Comparison of ENCODE assay signal across 1 cellular context in the genomic region with DNA sequence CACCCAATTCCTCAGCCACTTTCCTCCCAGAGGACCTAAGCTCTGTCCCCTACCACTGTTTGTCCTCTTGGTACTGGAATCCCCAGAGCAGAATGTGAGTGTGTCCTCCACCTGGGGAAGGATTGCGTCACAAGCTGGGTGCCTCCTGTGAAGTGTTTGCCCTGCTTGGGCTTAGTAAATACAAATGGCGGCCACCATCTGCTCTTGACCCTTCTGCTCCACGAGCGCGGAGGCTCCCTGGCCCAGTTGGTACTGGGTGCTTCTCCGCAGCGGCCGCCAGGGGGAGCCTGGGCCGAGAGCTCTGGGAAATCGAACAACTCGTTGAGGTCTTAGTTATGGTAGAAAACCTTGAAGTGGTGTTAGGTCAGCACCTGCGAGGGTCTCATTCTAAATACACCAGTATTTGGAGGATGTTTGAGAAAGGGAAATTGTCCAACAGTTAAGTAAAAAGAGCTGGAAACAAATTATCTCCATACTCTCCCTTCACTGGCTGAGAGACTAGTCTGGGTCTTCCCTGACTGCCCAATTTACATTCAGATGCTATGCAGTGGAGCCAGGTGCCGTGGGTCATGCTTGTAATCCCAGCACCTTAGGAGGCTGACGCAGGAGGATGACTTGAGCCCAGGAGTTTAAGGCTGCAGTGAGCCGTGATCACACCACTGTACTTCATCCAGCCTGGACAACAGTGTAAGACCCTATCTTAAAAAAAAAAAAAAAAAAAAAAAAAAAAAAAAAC.
TF ChIP-seq lines count a peak whose summit lies in the region.

No MANE protein-coding gene starts in this region.

TF ChIP-seq in GM23338, 12 proteins besides CTCF, POLR2A, EP300 and RAD21 (continued from another document):
- TF ChIP-seq, protein P1, sequence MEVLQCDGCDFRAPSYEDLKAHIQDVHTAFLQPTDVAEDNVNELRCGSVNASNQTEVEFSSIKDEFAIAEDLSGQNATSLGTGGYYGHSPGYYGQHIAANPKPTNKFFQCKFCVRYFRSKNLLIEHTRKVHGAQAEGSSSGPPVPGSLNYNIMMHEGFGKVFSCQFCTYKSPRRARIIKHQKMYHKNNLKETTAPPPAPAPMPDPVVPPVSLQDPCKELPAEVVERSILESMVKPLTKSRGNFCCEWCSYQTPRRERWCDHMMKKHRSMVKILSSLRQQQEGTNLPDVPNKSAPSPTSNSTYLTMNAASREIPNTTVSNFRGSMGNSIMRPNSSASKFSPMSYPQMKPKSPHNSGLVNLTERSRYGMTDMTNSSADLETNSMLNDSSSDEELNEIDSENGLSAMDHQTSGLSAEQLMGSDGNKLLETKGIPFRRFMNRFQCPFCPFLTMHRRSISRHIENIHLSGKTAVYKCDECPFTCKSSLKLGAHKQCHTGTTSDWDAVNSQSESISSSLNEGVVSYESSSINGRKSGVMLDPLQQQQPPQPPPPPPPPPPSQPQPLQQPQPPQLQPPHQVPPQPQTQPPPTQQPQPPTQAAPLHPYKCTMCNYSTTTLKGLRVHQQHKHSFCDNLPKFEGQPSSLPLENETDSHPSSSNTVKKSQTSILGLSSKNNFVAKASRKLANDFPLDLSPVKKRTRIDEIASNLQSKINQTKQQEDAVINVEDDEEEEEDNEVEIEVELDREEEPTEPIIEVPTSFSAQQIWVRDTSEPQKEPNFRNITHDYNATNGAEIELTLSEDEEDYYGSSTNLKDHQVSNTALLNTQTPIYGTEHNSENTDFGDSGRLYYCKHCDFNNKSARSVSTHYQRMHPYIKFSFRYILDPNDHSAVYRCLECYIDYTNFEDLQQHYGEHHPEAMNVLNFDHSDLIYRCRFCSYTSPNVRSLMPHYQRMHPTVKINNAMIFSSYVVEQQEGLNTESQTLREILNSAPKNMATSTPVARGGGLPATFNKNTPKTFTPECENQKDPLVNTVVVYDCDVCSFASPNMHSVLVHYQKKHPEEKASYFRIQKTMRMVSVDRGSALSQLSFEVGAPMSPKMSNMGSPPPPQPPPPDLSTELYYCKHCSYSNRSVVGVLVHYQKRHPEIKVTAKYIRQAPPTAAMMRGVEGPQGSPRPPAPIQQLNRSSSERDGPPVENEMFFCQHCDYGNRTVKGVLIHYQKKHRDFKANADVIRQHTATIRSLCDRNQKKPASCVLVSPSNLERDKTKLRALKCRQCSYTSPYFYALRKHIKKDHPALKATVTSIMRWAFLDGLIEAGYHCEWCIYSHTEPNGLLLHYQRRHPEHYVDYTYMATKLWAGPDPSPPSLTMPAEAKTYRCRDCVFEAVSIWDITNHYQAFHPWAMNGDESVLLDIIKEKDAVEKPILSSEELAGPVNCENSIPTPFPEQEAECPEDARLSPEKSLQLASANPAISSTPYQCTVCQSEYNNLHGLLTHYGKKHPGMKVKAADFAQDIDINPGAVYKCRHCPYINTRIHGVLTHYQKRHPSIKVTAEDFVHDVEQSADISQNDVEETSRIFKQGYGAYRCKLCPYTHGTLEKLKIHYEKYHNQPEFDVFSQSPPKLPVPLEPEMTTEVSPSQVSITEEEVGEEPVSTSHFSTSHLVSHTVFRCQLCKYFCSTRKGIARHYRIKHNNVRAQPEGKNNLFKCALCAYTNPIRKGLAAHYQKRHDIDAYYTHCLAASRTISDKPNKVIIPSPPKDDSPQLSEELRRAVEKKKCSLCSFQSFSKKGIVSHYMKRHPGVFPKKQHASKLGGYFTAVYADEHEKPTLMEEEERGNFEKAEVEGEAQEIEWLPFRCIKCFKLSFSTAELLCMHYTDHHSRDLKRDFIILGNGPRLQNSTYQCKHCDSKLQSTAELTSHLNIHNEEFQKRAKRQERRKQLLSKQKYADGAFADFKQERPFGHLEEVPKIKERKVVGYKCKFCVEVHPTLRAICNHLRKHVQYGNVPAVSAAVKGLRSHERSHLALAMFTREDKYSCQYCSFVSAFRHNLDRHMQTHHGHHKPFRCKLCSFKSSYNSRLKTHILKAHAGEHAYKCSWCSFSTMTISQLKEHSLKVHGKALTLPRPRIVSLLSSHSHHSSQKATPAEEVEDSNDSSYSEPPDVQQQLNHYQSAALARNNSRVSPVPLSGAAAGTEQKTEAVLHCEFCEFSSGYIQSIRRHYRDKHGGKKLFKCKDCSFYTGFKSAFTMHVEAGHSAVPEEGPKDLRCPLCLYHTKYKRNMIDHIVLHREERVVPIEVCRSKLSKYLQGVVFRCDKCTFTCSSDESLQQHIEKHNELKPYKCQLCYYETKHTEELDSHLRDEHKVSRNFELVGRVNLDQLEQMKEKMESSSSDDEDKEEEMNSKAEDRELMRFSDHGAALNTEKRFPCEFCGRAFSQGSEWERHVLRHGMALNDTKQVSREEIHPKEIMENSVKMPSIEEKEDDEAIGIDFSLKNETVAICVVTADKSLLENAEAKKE (CRISPR knock-in tag; IDR thresholded peaks at IDR 0.05), result peak; percentile 84
- TF ChIP-seq EZH2phosphoT487 (IDR thresholded peaks at IDR 0.05; ENCODE audit: unreplicated experiment) (no peak), JUNB (IDR thresholded peaks at IDR 0.05; ENCODE audit: unreplicated experiment) (no peak), ZNF114 (CRISPR knock-in tag; IDR thresholded peaks at IDR 0.05) (0 out of 2 replicates have a peak, but pooled peaks have one; percentile 50), NANOG (IDR thresholded peaks at IDR 0.05; ENCODE audit: borderline replicate concordance) (no peak)
- TF ChIP-seq, protein P2, sequence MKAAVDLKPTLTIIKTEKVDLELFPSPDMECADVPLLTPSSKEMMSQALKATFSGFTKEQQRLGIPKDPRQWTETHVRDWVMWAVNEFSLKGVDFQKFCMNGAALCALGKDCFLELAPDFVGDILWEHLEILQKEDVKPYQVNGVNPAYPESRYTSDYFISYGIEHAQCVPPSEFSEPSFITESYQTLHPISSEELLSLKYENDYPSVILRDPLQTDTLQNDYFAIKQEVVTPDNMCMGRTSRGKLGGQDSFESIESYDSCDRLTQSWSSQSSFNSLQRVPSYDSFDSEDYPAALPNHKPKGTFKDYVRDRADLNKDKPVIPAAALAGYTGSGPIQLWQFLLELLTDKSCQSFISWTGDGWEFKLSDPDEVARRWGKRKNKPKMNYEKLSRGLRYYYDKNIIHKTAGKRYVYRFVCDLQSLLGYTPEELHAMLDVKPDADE (IDR thresholded peaks at IDR 0.05), result no peak
